18 cellular contexts compared by ENCODE assay signal in genomic region chr2:69122271-69122670, GRCh38.
DNase-seq lines count a peak whose midpoint lies in the region; ATAC-seq, FAIRE-seq and TF ChIP-seq lines count a peak whose summit lies in the region.
"Had no signal": no experiment of that assay in that cellular context is flagged by ENCODE, and none has a peak within 500 bp of the region (broad histone marks: within the 10 kb centered on the region; RNA-seq: fewer than 3 reads in every experiment).

No MANE protein-coding gene starts in this region.

- H3K4me1 ChIP-seq in Panc1 (ENCODE audit: control insufficient read depth, insufficient read depth, low read length) (peaks cover 6% of the 10 kb centered on the region; the same call in 1 of the 2 replicates), endothelial cell of umbilical vein (ENCODE audit: control insufficient read depth, extremely low read depth, insufficient read depth, low read length) (peaks cover 26% of the 10 kb centered on the region), PC-9 (replicated peaks; ENCODE audit: insufficient read depth) (no peaks in the 10 kb centered on the region)
- H3K4me1 ChIP-seq: uterus had no signal

- POLR2A ChIA-PET in Panc1 (lab: Charles Lee) (no interaction called here), endothelial cell of umbilical vein (lab: Charles Lee) (interaction anchor here (1.0 to 1.2 kb wide), 2 partner anchors 40 to 50 kb away, joined by 3 read pairs; no protein-coding TSS in a partner anchor), PC-9 (lab: Charles Lee; ENCODE audit: unreplicated experiment) (interaction anchor here (0.6 kb wide), 1 partner anchor 17 kb away, joined by 3 read pairs; no protein-coding TSS in a partner anchor)

- H3K9ac ChIP-seq in endothelial cell of umbilical vein (replicated peaks; ENCODE audit: extremely low read depth, insufficient read depth, low read length): no peak overlapping the region

- intact Hi-C loops in Panc1 (cut with micrococcal nuclease; ENCODE audit: unreplicated experiment) (no loop called here), endothelial cell of umbilical vein (cut with micrococcal nuclease) (loop anchor here (1.0 to 5.0 kb wide), 4 partner anchors 40 to 185 kb away; no protein-coding TSS in a partner anchor), PC-9 (cut with micrococcal nuclease; ENCODE audit: unreplicated experiment) (no loop called here)

- ATAC-seq in Panc1: no peak
- ATAC-seq in omental fat pad (ENCODE audit: low FRiP score): no peak
- ATAC-seq: gastroesophageal sphincter had no signal

- BruUV-seq in Panc1 (replicated peaks; lab: Mats Ljungman, UMichigan) (no TSS peak), endothelial cell of umbilical vein (replicated peaks; lab: Mats Ljungman, UMichigan) (no TSS peak), PC-9 (replicated peaks; lab: Mats Ljungman, UMichigan) (no TSS peak)

- H2AFZ ChIP-seq in endothelial cell of umbilical vein (ENCODE audit: low read depth, low read length) (no peak overlapping the region), PC-9 (no peak overlapping the region)

- H3K9me1 ChIP-seq in endothelial cell of umbilical vein (replicated peaks; ENCODE audit: control insufficient read depth, extremely low read depth, insufficient read depth, low read length): no peaks in the 10 kb centered on the region

- in situ Hi-C loops in Panc1 (cut with HindIII; ENCODE audit: low pct_unique_long_range_greater_than_20kb, low sequenced_read_pairs): no loop called here

- peak; percentile 90 for FAIRE-seq in endothelial cell of umbilical vein (lab: Jason Lieb, UNC)
- FAIRE-seq: GM19239, keratinocyte had no signal

- H3K9me3 ChIP-seq in Panc1 (ENCODE audit: control insufficient read depth, insufficient read depth, low read depth, low read length): no peaks in the 10 kb centered on the region
- H3K9me3 ChIP-seq in endothelial cell of umbilical vein (replicated peaks; ENCODE audit: control insufficient read depth, insufficient read depth, low read length): no peaks in the 10 kb centered on the region
- H3K9me3 ChIP-seq in PC-9 (ENCODE audit: insufficient read depth, low read depth): no peaks in the 10 kb centered on the region
- H3K9me3 ChIP-seq: gastroesophageal sphincter, uterus had no signal

- CTCF ChIA-PET in Panc1 (lab: Charles Lee): no interaction called here
- CTCF ChIA-PET in endothelial cell of umbilical vein (lab: Charles Lee): interaction anchor here (0.6 to 1.3 kb wide), 14 partner anchors 12 to 200 kb away, joined by 3 to 7 read pairs (median 4); partner anchors contain the start of gene ANTXR1
- CTCF ChIA-PET in PC-9 (lab: Charles Lee): no interaction called here

- dilution Hi-C loops in endothelial cell of umbilical vein (cut with MboI; ENCODE audit: extremely low pct_ligation_motif_present, low sequenced_read_pairs): no loop called here

- H4K20me1 ChIP-seq in endothelial cell of umbilical vein (replicated peaks; ENCODE audit: control insufficient read depth, extremely low read depth, insufficient read depth, low read length) (no peaks in the 10 kb centered on the region), PC-9 (ENCODE audit: insufficient read depth) (no peaks in the 10 kb centered on the region)

- no peaks in the 10 kb centered on the region for H3F3A ChIP-seq in PC-9 (ENCODE audit: insufficient read depth, low read depth)

- DNase-seq in Daoy (ENCODE audit: low read depth) (peak; percentile 65), Panc1 (ENCODE audit: low read depth, low spot score) (no peak), endothelial cell of umbilical vein (ENCODE audit: low read depth, low spot score) (peak; percentile 84), non-pigmented ciliary epithelial cell (ENCODE audit: low read depth) (peak; percentile 76), HUDEP-2 (lab: John Stamatoyannopoulos, UW; ENCODE audit: unreplicated experiment in 76 of 76) (no peak), PC-9 (no peak), NCI-H526 treated with DMSO at 0.1 percent for 48 hours (lab: John Stamatoyannopoulos, UW) (no peak), omental fat pad (ENCODE audit: low spot score) (no peak)
- DNase-seq: DND-41; NCI-H2029; NCI-H774; SHP77 treated with DMSO at 0.1 percent for 48 hours; stimulated activated naive CD4-positive, alpha-beta T cell treated with Interleukin-2 at 50 U/mL for 16 hours; uterus had no signal

- no peak for TF ChIP-seq POLR2A in endothelial cell of umbilical vein (IDR thresholded peaks at IDR 0.05; ENCODE audit: low read depth, low read length)

- H3K4me3 ChIP-seq in Panc1 (ENCODE audit: low read depth in 2 of 2, low read length in 2 of 2) (no peak overlapping the region), endothelial cell of umbilical vein (replicated peaks in 1 of 3; ENCODE audit: insufficient read depth in 1 of 3, low read depth in 1 of 3, low read length in 3 of 3) (no peak overlapping the region), PC-9 (no peak overlapping the region)
- H3K4me3 ChIP-seq: gastroesophageal sphincter, uterus had no signal

- H3K9me2 ChIP-seq in PC-9 (ENCODE audit: insufficient read depth): no peaks in the 10 kb centered on the region

- H3K79me2 ChIP-seq in endothelial cell of umbilical vein (ENCODE audit: control insufficient read depth, insufficient read depth, low read length) (no peaks in the 10 kb centered on the region), PC-9 (ENCODE audit: low read depth) (no peaks in the 10 kb centered on the region)

- no peaks in the 10 kb centered on the region for H3K27me3 ChIP-seq in Panc1 (ENCODE audit: control insufficient read depth, insufficient read depth, low read length)
- no peaks in the 10 kb centered on the region for H3K27me3 ChIP-seq in endothelial cell of umbilical vein (ENCODE audit: control insufficient read depth in 2 of 2, insufficient read depth in 2 of 2, low read length in 2 of 2)
- no peaks in the 10 kb centered on the region for H3K27me3 ChIP-seq in PC-9 (ENCODE audit: insufficient read depth, low read depth)
- H3K27me3 ChIP-seq: gastroesophageal sphincter, uterus had no signal

- H3K27ac ChIP-seq in Panc1 (ENCODE audit: low read length) (peak overlapping the region; percentile 39), endothelial cell of umbilical vein (ENCODE audit: insufficient read depth, low read depth, low read length) (peak overlapping the region; percentile 55), PC-9 (no peak overlapping the region)
- H3K27ac ChIP-seq: C4-2B, gastroesophageal sphincter, uterus had no signal

- H3K4me2 ChIP-seq in endothelial cell of umbilical vein (ENCODE audit: insufficient read depth, low read length) (peak overlapping the region; percentile 40), PC-9 (no peak overlapping the region)

- H3K36me3 ChIP-seq in Panc1 (ENCODE audit: control insufficient read depth, insufficient read depth, low read length) (no peaks in the 10 kb centered on the region), endothelial cell of umbilical vein (ENCODE audit: control insufficient read depth in 2 of 2, extremely low read depth in 1 of 2, insufficient read depth in 2 of 2, low read length in 2 of 2) (no peaks in the 10 kb centered on the region), PC-9 (ENCODE audit: low read depth) (no peaks in the 10 kb centered on the region)
- H3K36me3 ChIP-seq: uterus had no signal

- no peak for TF ChIP-seq CTCF in Panc1 (IDR thresholded peaks at IDR 0.05)
- no peak for TF ChIP-seq CTCF in endothelial cell of umbilical vein (IDR thresholded peaks at IDR 0.05; ENCODE audit: extremely low read depth in 1 of 2, insufficient read depth in 1 of 2, low read depth in 1 of 2, low read length in 2 of 2)
- no peak for TF ChIP-seq CTCF in PC-9 (conservative IDR thresholded peaks at IDR 0.05)
- no peak for TF ChIP-seq CTCF in omental fat pad (IDR thresholded peaks at IDR 0.05)

TF ChIP-seq in endothelial cell of umbilical vein, 7 proteins besides CTCF, POLR2A, EP300 and RAD21:
- TF ChIP-seq FOS (IDR thresholded peaks at IDR 0.05; ENCODE audit: borderline replicate concordance, insufficient read depth, low read length) (peak; percentile 89), MYC (IDR thresholded peaks at IDR 0.05; ENCODE audit: low read depth, low read length) (no peak), POLR2AphosphoS5 (IDR thresholded peaks at IDR 0.05; ENCODE audit: insufficient read depth, low read depth, low read length) (peak; percentile 69), EZH2 (IDR thresholded peaks at IDR 0.05; ENCODE audit: borderline replicate concordance, low read depth, low read length, severe bottlenecking) (no peak), JUN (IDR thresholded peaks at IDR 0.05; ENCODE audit: borderline replicate concordance, insufficient read depth, insufficient read length, low read depth) (peak; percentile 82)
TF ChIP-seq in endothelial cell of umbilical vein: peak in this region for 3.

Comparison
In these comparisons a context has a peak if more than half of its experiments do, and no peak if none do; other contexts are left out.
1. DNase-seq: peak in Daoy (single experiment), endothelial cell of umbilical vein (single experiment) and non-pigmented ciliary epithelial cell (single experiment); none in Panc1 (single experiment), HUDEP-2 (0 of 76), PC-9 (0 of 2), NCI-H526 treated with DMSO at 0.1 percent for 48 hours (single experiment) and omental fat pad (single experiment).